9 cellular contexts compared by ENCODE assay signal in the genomic region with DNA sequence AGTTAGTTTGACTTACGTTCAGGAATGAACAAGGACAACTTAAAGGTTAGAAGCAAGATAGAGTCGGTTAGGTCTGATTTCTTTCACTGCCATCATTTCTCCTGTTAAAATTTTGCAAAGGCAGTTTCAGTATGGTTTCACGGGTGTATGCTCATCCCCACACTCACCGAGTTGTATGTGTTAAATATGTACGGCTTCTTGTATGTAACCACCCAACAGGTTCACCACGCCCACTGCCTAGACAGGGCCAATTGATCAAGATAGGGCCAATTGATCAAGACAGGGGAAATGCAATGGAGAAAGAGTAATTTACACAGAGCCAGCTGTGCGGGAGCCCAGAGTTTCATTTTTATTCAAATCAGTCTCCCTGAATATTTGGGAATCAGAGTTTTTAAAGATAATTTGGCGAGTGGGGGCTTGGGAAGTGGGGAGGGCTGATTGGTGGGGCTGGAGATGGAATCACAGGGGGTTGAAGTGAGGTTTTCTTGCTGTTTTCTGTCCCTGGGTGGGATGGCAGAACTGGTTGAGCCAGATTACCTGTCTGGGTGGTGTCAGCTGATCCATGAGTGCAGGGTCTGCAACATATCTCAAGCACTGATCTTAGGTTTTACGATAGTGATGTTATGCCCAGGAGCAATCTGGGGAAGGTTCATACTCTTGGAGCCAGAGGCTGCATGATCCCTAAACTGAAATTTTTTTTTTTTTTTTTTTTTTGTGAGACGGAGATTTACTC.
DNase-seq lines count a peak whose midpoint lies in the region; ATAC-seq, FAIRE-seq and TF ChIP-seq lines count a peak whose summit lies in the region.
"Had no signal": no experiment of that assay in that cellular context is flagged by ENCODE, and none has a peak within 500 bp of the region (broad histone marks: within the 10 kb centered on the region; RNA-seq: fewer than 3 reads in every experiment).

No MANE protein-coding gene starts in this region.

- H3K27ac Mint-ChIP-seq in effector memory CD8-positive, alpha-beta T cell, result peak overlapping the region; percentile 86 to 95

- DNase-seq in GM12865 (ENCODE audit: low read depth) (peak; percentile 91), NCI-H1417 treated with DMSO at 0.1 percent for 48 hours (lab: John Stamatoyannopoulos, UW) (no peak), prostate gland (ENCODE audit: low spot score) (no peak), urothelium cell line (ENCODE audit: low spot score) (no peak), HTR-8/SVneo (ENCODE audit: insufficient read length, low spot score) (no peak)
- peak; percentile 20 to 43 (median 35) for DNase-seq in effector memory CD8-positive, alpha-beta T cell
- DNase-seq: KG1 had no signal

- intact Hi-C loops in prostate gland (cut with DNase I), result no loop called here

- ATAC-seq in GM19372 (IDR thresholded peaks at IDR 0.05; ENCODE audit: low read depth, unreplicated experiment) (peak; percentile 54), HG03108 (IDR thresholded peaks at IDR 0.05; ENCODE audit: unreplicated experiment) (peak; percentile 68)
- ATAC-seq in effector memory CD8-positive, alpha-beta T cell (replicated peaks), result peak; percentile 47

- FAIRE-seq in urothelium cell line (lab: Jason Lieb, UNC) (no peak), HTR-8/SVneo (lab: Jason Lieb, UNC) (no peak)

- H3K4me3 Mint-ChIP-seq in effector memory CD8-positive, alpha-beta T cell, result peak overlapping the region; percentile 63 to 84

- peak overlapping the region; percentile 53 for H3K4me3 ChIP-seq in GM12865 (ENCODE audit: low read depth, low read length)
- no peak overlapping the region for H3K4me3 ChIP-seq in prostate gland

- no peaks in the 10 kb centered on the region for H3K27me3 ChIP-seq in prostate gland (replicated peaks; ENCODE audit: insufficient read depth)

- whole genome bisulfite sequencing in prostate gland, result 53% methylated on average over 10 of the region's 10 CpGs

- H3K36me3 Mint-ChIP-seq in effector memory CD8-positive, alpha-beta T cell (ENCODE audit: insufficient read depth), result peaks cover 22% of the 10 kb centered on the region

- no peaks in the 10 kb centered on the region for H3K9me3 ChIP-seq in prostate gland

- TF ChIP-seq CTCF in GM12865 (IDR thresholded peaks at IDR 0.05; ENCODE audit: insufficient read depth, low read depth, low read length, missing control alignments), result no peak
- TF ChIP-seq CTCF in prostate gland (IDR thresholded peaks at IDR 0.05), result no peak

- no peak overlapping the region for H3K27ac ChIP-seq in prostate gland

- H3K27me3 Mint-ChIP-seq in effector memory CD8-positive, alpha-beta T cell, result no peaks in the 10 kb centered on the region

- no peaks in the 10 kb centered on the region for H3K9me3 Mint-ChIP-seq in effector memory CD8-positive, alpha-beta T cell

- peaks cover 48 to 49% of the 10 kb centered on the region in 2 donors for H3K4me1 Mint-ChIP-seq in effector memory CD8-positive, alpha-beta T cell (ENCODE audit: low read depth in 2 of 2)

- H3K4me1 ChIP-seq in prostate gland (replicated peaks), result no peaks in the 10 kb centered on the region

- H3K36me3 ChIP-seq in prostate gland, result no peaks in the 10 kb centered on the region

- TF ChIP-seq POLR2A in prostate gland (IDR thresholded peaks at IDR 0.05), result no peak

Comparison
In these comparisons a context has a peak if more than half of its experiments do, and no peak if none do; other contexts are left out.
1. DNase-seq: peak in GM12865 (single experiment) and effector memory CD8-positive, alpha-beta T cell (3 of 3); none in NCI-H1417 treated with DMSO at 0.1 percent for 48 hours (single experiment), prostate gland (single experiment), urothelium cell line (single experiment) and HTR-8/SVneo (single experiment).
2. Peak in every context shown above with its lines, with median percentiles within 50 percentile points of each other: ATAC-seq.